ENCODE assay signal across 21 cellular contexts in the genomic region with DNA sequence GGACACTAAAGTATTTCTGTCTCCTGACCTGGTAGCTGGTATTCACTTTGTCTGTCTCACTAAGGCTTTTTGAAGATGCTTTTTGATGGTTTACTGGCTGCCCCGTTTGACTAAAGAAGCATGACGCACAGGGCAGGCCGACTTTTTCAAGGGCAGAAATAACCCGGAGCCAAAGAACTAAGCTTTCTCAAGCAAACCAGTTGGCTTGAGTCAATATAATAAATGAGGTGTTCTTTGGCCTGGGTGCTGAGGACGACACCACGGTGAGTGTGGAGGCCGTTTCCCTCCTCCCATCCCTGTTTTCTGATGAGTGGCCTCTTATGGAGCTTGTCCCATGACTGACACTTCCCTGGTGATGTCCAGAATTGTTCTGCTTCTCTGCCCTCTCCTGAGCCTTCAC.
"Had no signal": no experiment of that assay in that cellular context is flagged by ENCODE, and none has a peak within 500 bp of the region (broad histone marks: within the 10 kb centered on the region; RNA-seq: fewer than 3 reads in every experiment).

No MANE protein-coding gene starts in this region.

- H3K4me3 ChIP-seq: dorsolateral prefrontal cortex, gastrocnemius medialis, lung, pancreas, testis had no signal

- DNase-seq: cortex of kidney; dorsolateral prefrontal cortex; effector CD8-positive, alpha-beta T cell; gastrocnemius medialis; glutamatergic neuron; immature natural killer cell; left ventricle myocardium superior; mesenchymal stem cell; midbrain; naive B cell; occipital lobe; pancreas; right cardiac atrium; stimulated activated CD4-positive, alpha-beta T cell treated with anti-CD3 and anti-CD28 coated beads, Interleukin-4, amount 100 ng/mL, for 24 hours; stimulated activated naive CD8-positive, alpha-beta T cell treated with anti-CD3 and anti-CD28 coated beads, Interleukin-15, amount 100 ng/mL, for 72 hours; testis had no signal

- H3K36me3 ChIP-seq: gastrocnemius medialis, pancreas had no signal

- H3K27me3 ChIP-seq: dorsolateral prefrontal cortex, gastrocnemius medialis, pancreas, testis had no signal

- H3K9me3 ChIP-seq: gastrocnemius medialis, pancreas, testis had no signal

- H3K4me3 Mint-ChIP-seq: immature natural killer cell; naive B cell; nephron; stimulated activated memory B cell treated with anti-CD40 and anti-IgM and Interleukin-4, amounts not matched to agents 10 μg/mL and 1 μg/mL and 100 μg/mL, for 72 hours; stimulated activated naive CD8-positive, alpha-beta T cell treated with anti-CD3 and anti-CD28 coated beads, Interleukin-15, amount 100 ng/mL, for 72 hours; type B pancreatic cell had no signal

- ATAC-seq: gastrocnemius medialis; left ventricle myocardium superior; pancreas; right cardiac atrium; stimulated activated memory B cell treated with anti-CD40 and anti-IgM and Interleukin-4, amounts not matched to agents 10 μg/mL and 1 μg/mL and 100 μg/mL, for 72 hours; stimulated activated naive CD8-positive, alpha-beta T cell treated with anti-CD3 and anti-CD28 coated beads, Interleukin-15, amount 100 ng/mL, for 72 hours had no signal

- H3K27ac Mint-ChIP-seq: nephron; progenitor cell of endocrine pancreas; stimulated activated memory B cell treated with anti-CD40 and anti-IgM and Interleukin-4, amounts not matched to agents 10 μg/mL and 1 μg/mL and 100 μg/mL, for 72 hours; type B pancreatic cell had no signal

- H3K9me3 Mint-ChIP-seq: immature natural killer cell; naive B cell; nephron; stimulated activated memory B cell treated with anti-CD40 and anti-IgM and Interleukin-4, amounts not matched to agents 10 μg/mL and 1 μg/mL and 100 μg/mL, for 72 hours; stimulated activated naive CD8-positive, alpha-beta T cell treated with anti-CD3 and anti-CD28 coated beads, Interleukin-15, amount 100 ng/mL, for 72 hours; type B pancreatic cell had no signal

- H3K27ac ChIP-seq: dorsolateral prefrontal cortex, gastrocnemius medialis, pancreas, testis had no signal

- H3K27me3 Mint-ChIP-seq: naive B cell; stimulated activated memory B cell treated with anti-CD40 and anti-IgM and Interleukin-4, amounts not matched to agents 10 μg/mL and 1 μg/mL and 100 μg/mL, for 72 hours; stimulated activated naive CD8-positive, alpha-beta T cell treated with anti-CD3 and anti-CD28 coated beads, Interleukin-15, amount 100 ng/mL, for 72 hours; type B pancreatic cell had no signal
